Comparison of ENCODE assay signal across 26 cellular contexts in the genomic region with DNA sequence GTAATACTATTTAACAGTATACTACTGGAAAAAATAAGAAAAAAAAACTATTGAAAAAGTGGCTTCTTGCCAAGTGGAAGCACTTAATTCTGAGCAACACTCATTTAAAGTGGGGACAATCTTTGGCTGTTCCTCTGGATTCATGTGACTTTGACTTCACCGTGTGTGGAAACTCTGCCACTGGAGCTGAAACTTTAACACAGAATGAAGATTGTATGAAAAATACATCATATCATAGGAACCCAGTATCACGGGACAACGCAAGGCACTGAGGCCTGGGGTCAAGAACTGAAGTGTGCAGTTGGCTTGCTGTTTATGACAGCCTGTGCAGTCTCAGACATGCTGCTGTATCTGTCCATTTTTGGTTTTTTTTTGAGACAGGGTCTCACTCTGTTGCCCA.
DNase-seq lines count a peak whose midpoint lies in the region; ATAC-seq and TF ChIP-seq lines count a peak whose summit lies in the region.
"Had no signal": no experiment of that assay in that cellular context is flagged by ENCODE, and none has a peak within 500 bp of the region (broad histone marks: within the 10 kb centered on the region; RNA-seq: fewer than 3 reads in every experiment).

No MANE protein-coding gene starts in this region.

- no peaks in the 10 kb centered on the region for H3K27me3 Mint-ChIP-seq in activated T-cell treated with anti-CD3 and anti-CD28 coated beads, Interleukin-2, amount 50 U/mL, for 24 hours
- H3K27me3 Mint-ChIP-seq: activated CD4-positive, alpha-beta T cell treated with anti-CD3 and anti-CD28 coated beads, Interleukin-2, amount 10 ng/mL, durations not matched to agents 7 days and 5 days; activated naive CD4-positive, alpha-beta T cell treated with anti-CD3 and anti-CD28 coated beads, Interleukin-2, amount 10 ng/mL, durations not matched to agents 7 days and 5 days had no signal

- H2AFZ ChIP-seq in Karpas-422 (ENCODE audit: low read length), result no peak overlapping the region
- H2AFZ ChIP-seq: hepatocyte had no signal

- H3K79me2 ChIP-seq in Karpas-422 (ENCODE audit: low read length), result peaks cover 72% of the 10 kb centered on the region
- H3K79me2 ChIP-seq: hepatocyte had no signal

- TF ChIP-seq CTCF in lower lobe of right lung (IDR thresholded peaks at IDR 0.05) (no peak), testis (IDR thresholded peaks at IDR 0.05) (no peak)

- no peak overlapping the region for H3K4me3 Mint-ChIP-seq in activated T-cell treated with anti-CD3 and anti-CD28 coated beads, Interleukin-2, amount 50 U/mL, for 24 hours
- H3K4me3 Mint-ChIP-seq: activated CD4-positive, alpha-beta T cell treated with anti-CD3 and anti-CD28 coated beads, Interleukin-2, amount 10 ng/mL, durations not matched to agents 7 days and 5 days; activated naive CD4-positive, alpha-beta T cell treated with anti-CD3 and anti-CD28 coated beads, Interleukin-2, amount 10 ng/mL, durations not matched to agents 7 days and 5 days; activated T-cell treated with anti-CD3 and anti-CD28 coated beads, Interleukin-2, amount 50 U/mL, for 72 hours; immature natural killer cell had no signal

- no peaks in the 10 kb centered on the region for H3K27me3 ChIP-seq in Karpas-422 (ENCODE audit: low read length)
- H3K27me3 ChIP-seq in lower lobe of right lung (ENCODE audit: low read depth), result no peaks in the 10 kb centered on the region
- H3K27me3 ChIP-seq in testis, result no peaks in the 10 kb centered on the region
- H3K27me3 ChIP-seq: BLaER1 treated with 17β-estradiol and CSF1 and Interleukin-3, amounts not matched to agents 10 nM and 100 nM; hepatocyte; right lobe of liver had no signal

- H3K4me3 ChIP-seq in Karpas-422 (ENCODE audit: low read length), result no peak overlapping the region
- no peak overlapping the region for H3K4me3 ChIP-seq in lower lobe of right lung
- H3K4me3 ChIP-seq in testis, result no peak overlapping the region
- H3K4me3 ChIP-seq: BLaER1 treated with 17β-estradiol and CSF1 and Interleukin-3, amounts not matched to agents 10 nM and 100 nM; hepatocyte; mucosa of descending colon; right lobe of liver had no signal

- H3K9me3 ChIP-seq in Karpas-422 (ENCODE audit: low read length) (no peaks in the 10 kb centered on the region), lower lobe of right lung (no peaks in the 10 kb centered on the region), testis (no peaks in the 10 kb centered on the region)
- H3K9me3 ChIP-seq: mucosa of descending colon, right lobe of liver had no signal

- no peak for TF ChIP-seq POLR2A in testis (IDR thresholded peaks at IDR 0.05)

- no peaks in the 10 kb centered on the region for H3K9me2 ChIP-seq in Karpas-422 (replicated peaks; ENCODE audit: insufficient read depth, low read length)

- H3K9ac ChIP-seq in Karpas-422 (ENCODE audit: low read length), result no peak overlapping the region
- H3K9ac ChIP-seq: BLaER1 treated with 17β-estradiol and CSF1 and Interleukin-3, amounts not matched to agents 10 nM and 100 nM had no signal

- H4K20me1 ChIP-seq in Karpas-422 (ENCODE audit: insufficient read depth, low read depth, low read length), result no peaks in the 10 kb centered on the region
- H4K20me1 ChIP-seq: BLaER1 treated with 17β-estradiol and CSF1 and Interleukin-3, amounts not matched to agents 10 nM and 100 nM had no signal

- H3K4me1 ChIP-seq in Karpas-422 (ENCODE audit: low read length), result peaks cover 41% of the 10 kb centered on the region
- peaks cover 12% of the 10 kb centered on the region for H3K4me1 ChIP-seq in lower lobe of right lung
- peaks cover 52% of the 10 kb centered on the region for H3K4me1 ChIP-seq in testis
- H3K4me1 ChIP-seq: right lobe of liver had no signal

- peaks cover 73% of the 10 kb centered on the region for H3K4me1 Mint-ChIP-seq in activated T-cell treated with anti-CD3 and anti-CD28 coated beads, Interleukin-2, amount 50 U/mL, for 24 hours (ENCODE audit: low read depth)

- DNase-seq in Karpas-422 (no peak), foreskin melanocyte (peak; percentile 53), lower lobe of right lung (no peak), testis (peak; percentile 31), iPS-NIHi7 (ENCODE audit: extremely low spot score) (no peak), COLO668 (lab: John Stamatoyannopoulos, UW; ENCODE audit: unreplicated experiment) (no peak)
- no peak for DNase-seq in activated T-cell treated with anti-CD3 and anti-CD28 coated beads, Interleukin-2, amount 50 U/mL, for 24 hours
- DNase-seq: activated CD4-positive, alpha-beta T cell treated with anti-CD3 and anti-CD28 coated beads, Interleukin-2, amount 10 ng/mL, durations not matched to agents 7 days and 5 days; activated naive CD4-positive, alpha-beta T cell treated with anti-CD3 and anti-CD28 coated beads, Interleukin-2, amount 10 ng/mL, durations not matched to agents 7 days and 5 days; activated T-cell treated with anti-CD3 and anti-CD28 coated beads, Interleukin-2, amount 50 U/mL, for 72 hours; central memory CD4-positive, alpha-beta T cell; dermis blood vessel endothelial cell; EL; HCEC 1CT; immature natural killer cell; mucosa of descending colon; NCI-H1092 treated with DMSO at 0.1 percent for 48 hours; NCI-H1930; NCI-H2227 treated with DMSO at 0.1 percent for 48 hours; NCI-H774; right lobe of liver; RPMI8226; stimulated activated naive CD8-positive, alpha-beta T cell treated with anti-CD3 and anti-CD28 coated beads, Interleukin-15, Interleukin-2, amounts not matched to agents 100 U/mL and 50 U/mL, for 24 hours; WERI-Rb-1 had no signal

- intact Hi-C loops in lower lobe of right lung (cut with DNase I), result no loop called here
- intact Hi-C loops in testis (cut with DNase I; ENCODE audit: low total_unique reads), result no loop called here

- H3K27ac Mint-ChIP-seq in activated T-cell treated with anti-CD3 and anti-CD28 coated beads, Interleukin-2, amount 50 U/mL, for 24 hours, result no peak overlapping the region
- H3K27ac Mint-ChIP-seq: activated CD4-positive, alpha-beta T cell treated with anti-CD3 and anti-CD28 coated beads, Interleukin-2, amount 10 ng/mL, durations not matched to agents 7 days and 5 days; activated naive CD4-positive, alpha-beta T cell treated with anti-CD3 and anti-CD28 coated beads, Interleukin-2, amount 10 ng/mL, durations not matched to agents 7 days and 5 days had no signal

- ATAC-seq in lower lobe of right lung, result peak; percentile 18 to 54
- ATAC-seq: activated T-cell treated with anti-CD3 and anti-CD28 coated beads, Interleukin-2, amount 50 U/mL, for 72 hours; mucosa of descending colon; right lobe of liver; stimulated activated naive CD8-positive, alpha-beta T cell treated with anti-CD3 and anti-CD28 coated beads, Interleukin-15, Interleukin-2, amounts not matched to agents 100 U/mL and 50 U/mL, for 24 hours had no signal

- H3K4me2 ChIP-seq in Karpas-422 (ENCODE audit: low read depth, low read length, poor library complexity, severe bottlenecking), result no peak overlapping the region
- H3K4me2 ChIP-seq: BLaER1 treated with 17β-estradiol and CSF1 and Interleukin-3, amounts not matched to agents 10 nM and 100 nM had no signal

- no peaks in the 10 kb centered on the region for H3K9me3 Mint-ChIP-seq in activated T-cell treated with anti-CD3 and anti-CD28 coated beads, Interleukin-2, amount 50 U/mL, for 24 hours
- H3K9me3 Mint-ChIP-seq: activated naive CD4-positive, alpha-beta T cell treated with anti-CD3 and anti-CD28 coated beads, Interleukin-2, amount 10 ng/mL, durations not matched to agents 7 days and 5 days; activated T-cell treated with anti-CD3 and anti-CD28 coated beads, Interleukin-2, amount 50 U/mL, for 72 hours; immature natural killer cell had no signal

- H3K27ac ChIP-seq in Karpas-422 (ENCODE audit: low read length) (peak overlapping the region; percentile 24), lower lobe of right lung (no peak overlapping the region), testis (peak overlapping the region; percentile 74 to 83)
- H3K27ac ChIP-seq: BLaER1 treated with 17β-estradiol and CSF1 and Interleukin-3, amounts not matched to agents 10 nM and 100 nM; right lobe of liver; WERI-Rb-1 had no signal

- H3K36me3 ChIP-seq in Karpas-422 (ENCODE audit: insufficient read depth, low read length), result peaks cover 60% of the 10 kb centered on the region
- H3K36me3 ChIP-seq in lower lobe of right lung, result peaks cover 30% of the 10 kb centered on the region
- no peaks in the 10 kb centered on the region for H3K36me3 ChIP-seq in testis (ENCODE audit: low read depth, missing control alignments)
- H3K36me3 ChIP-seq: BLaER1 treated with 17β-estradiol and CSF1 and Interleukin-3, amounts not matched to agents 10 nM and 100 nM; WERI-Rb-1 had no signal

- WGBS in testis, 2 donors, result 63 to 64% methylated on average over 3 of the region's 3 CpGs

- H3K36me3 Mint-ChIP-seq in activated T-cell treated with anti-CD3 and anti-CD28 coated beads, Interleukin-2, amount 50 U/mL, for 24 hours (ENCODE audit: low read depth), result peaks cover 100% of the 10 kb centered on the region

Comparison
In these comparisons a context has a peak if more than half of its experiments do, and no peak if none do; other contexts are left out.
1. DNase-seq: peak in foreskin melanocyte (single experiment) and testis (single experiment); none in Karpas-422 (single experiment), lower lobe of right lung (single experiment), iPS-NIHi7 (single experiment), activated T-cell treated with anti-CD3 and anti-CD28 coated beads, Interleukin-2, amount 50 U/mL, for 24 hours (single experiment) and COLO668 (single experiment).